Comparison of ENCODE assay signal across 13 cellular contexts in genomic region chr6:6452002-6452401, GRCh38.
A peak's percentile ranks its signal among the peaks of the same experiment; 100 is the strongest.
DNase-seq lines count a peak whose midpoint lies in the region; ATAC-seq and TF ChIP-seq lines count a peak whose summit lies in the region.
"Had no signal": no experiment of that assay in that cellular context is flagged by ENCODE, and none has a peak within 500 bp of the region (broad histone marks: within the 10 kb centered on the region; RNA-seq: fewer than 3 reads in every experiment).

No MANE protein-coding gene starts in this region.

- H3K4me3 ChIP-seq in endodermal cell (ENCODE audit: low read length) = no peak overlapping the region
- no peak overlapping the region for H3K4me3 ChIP-seq in heart left ventricle
- H3K4me3 ChIP-seq in right cardiac atrium (ENCODE audit: low read length) = no peak overlapping the region
- H3K4me3 ChIP-seq in aorta (ENCODE audit: low read length in 2 of 2) = no peak overlapping the region
- no peak overlapping the region for H3K4me3 ChIP-seq in hepatocyte
- H3K4me3 ChIP-seq: A549, GM12878 had no signal

- no peak overlapping the region for H3K27ac Mint-ChIP-seq in endodermal cell
- H3K27ac Mint-ChIP-seq: CD4-positive, alpha-beta memory T cell had no signal

- H3K4me2 ChIP-seq in hepatocyte = no peak overlapping the region
- H3K4me2 ChIP-seq: A549 had no signal

- H3K36me3 ChIP-seq in endodermal cell (ENCODE audit: control insufficient read depth, insufficient read depth, low read length) (no peaks in the 10 kb centered on the region), heart left ventricle (no peaks in the 10 kb centered on the region), aorta (ENCODE audit: control insufficient read depth in 1 of 2, insufficient read depth in 2 of 2, low read length in 1 of 2) (no peaks in the 10 kb centered on the region), hepatocyte (replicated peaks; ENCODE audit: insufficient read depth, low read depth) (no peaks in the 10 kb centered on the region)
- H3K36me3 ChIP-seq: BE2C had no signal

- no peaks in the 10 kb centered on the region for H3K9me2 ChIP-seq in hepatocyte (replicated peaks; ENCODE audit: insufficient read depth)

- no peak overlapping the region for H2AFZ ChIP-seq in hepatocyte

- no peaks in the 10 kb centered on the region for H3K36me3 Mint-ChIP-seq in endodermal cell (ENCODE audit: low read depth)
- H3K36me3 Mint-ChIP-seq: CD4-positive, alpha-beta memory T cell had no signal

- no peak overlapping the region for H3K27ac ChIP-seq in endodermal cell (ENCODE audit: low read depth, low read length)
- H3K27ac ChIP-seq in heart left ventricle = peak overlapping the region in 2 of 12 donors; percentile 13 to 46
- H3K27ac ChIP-seq in right cardiac atrium (ENCODE audit: low read length) = no peak overlapping the region
- H3K27ac ChIP-seq in aorta (ENCODE audit: low read depth in 1 of 2, low read length in 2 of 2) = no peak overlapping the region
- no peak overlapping the region for H3K27ac ChIP-seq in hepatocyte
- H3K27ac ChIP-seq: A549, C4-2B had no signal

- no peaks in the 10 kb centered on the region for H4K20me1 ChIP-seq in hepatocyte (ENCODE audit: insufficient read depth, poor library complexity, severe bottlenecking)

- ATAC-seq in heart left ventricle (peak; percentile 85 to 94 (median 92)), right cardiac atrium (peak; percentile 88 to 95), aorta (ENCODE audit: low FRiP score) (peak; percentile 27), HG03520 (IDR thresholded peaks at IDR 0.05; ENCODE audit: unreplicated experiment) (no peak)
- ATAC-seq: A549, GM12878, HCT116 had no signal

- DNase-seq in endodermal cell (peak; percentile 52), heart left ventricle (peak in 3 of 5 donors; percentile 25 to 36 (median 26)), right cardiac atrium (peak; percentile 38 to 73 (median 62)), aorta (no peak), hepatocyte (ENCODE audit: low spot score) (no peak)
- DNase-seq: BE2C; CD4-positive, alpha-beta memory T cell; DMS79 had no signal

- 61 to 80% methylated on average over 1 to 2 of the region's 2 CpGs for WGBS in endodermal cell (ENCODE audit: insufficient coverage in 1 of 2, insufficient read length in 1 of 2), 2 experiments
- WGBS in heart left ventricle, 4 donors = 0 to 27% (median 4%) methylated on average over 2 of the region's 2 CpGs
- WGBS in right cardiac atrium = 11% methylated on average over 2 of the region's 2 CpGs
- 3 to 4% methylated on average over 2 of the region's 2 CpGs for WGBS in aorta, 2 donors
- WGBS in hepatocyte (ENCODE audit: low lambda C conversion rate, missing lambda C conversion rate) = 48% methylated on average over 2 of the region's 2 CpGs

- TF ChIP-seq POLR2A in heart left ventricle (IDR thresholded peaks at IDR 0.05) = no peak

- no peaks in the 10 kb centered on the region for H3K9me3 Mint-ChIP-seq in endodermal cell

- H3K27me3 ChIP-seq in endodermal cell (ENCODE audit: control insufficient read depth, insufficient read depth, low read length, poor library complexity, severe bottlenecking) (no peaks in the 10 kb centered on the region), heart left ventricle (no peaks in the 10 kb centered on the region), right cardiac atrium (ENCODE audit: control insufficient read depth, insufficient read depth) (no peaks in the 10 kb centered on the region), aorta (ENCODE audit: control insufficient read depth in 1 of 2, insufficient read depth in 2 of 2, low read length in 1 of 2) (no peaks in the 10 kb centered on the region), hepatocyte (peaks cover 6% of the 10 kb centered on the region)
- H3K27me3 ChIP-seq: BE2C had no signal

- H3K4me3 Mint-ChIP-seq in endodermal cell = no peak overlapping the region
- H3K4me3 Mint-ChIP-seq: CD4-positive, alpha-beta memory T cell had no signal

- H3K27me3 Mint-ChIP-seq in endodermal cell (ENCODE audit: insufficient read depth) = peaks cover 2% of the 10 kb centered on the region

- intact Hi-C loops in heart left ventricle (cut with DNase I) = loop anchor here in 1 of 10 donors (5.0 kb wide), 1 partner anchor 135 kb away; no protein-coding TSS in a partner anchor
- intact Hi-C loops in right cardiac atrium (cut with DNase I) = no loop called here
- intact Hi-C loops in aorta (cut with DNase I) = no loop called here

- H3K9ac ChIP-seq in endodermal cell (ENCODE audit: extremely low read depth, low read length, poor library complexity, severe bottlenecking) = no peak overlapping the region

- TF ChIP-seq CTCF in endodermal cell (conservative IDR thresholded peaks at IDR 0.05) (no peak), heart left ventricle (IDR thresholded peaks at IDR 0.05) (no peak), hepatocyte (IDR thresholded peaks at IDR 0.05; ENCODE audit: poor library complexity) (no peak)

- H3K4me1 ChIP-seq in endodermal cell (ENCODE audit: control insufficient read depth, insufficient read depth, low read length) = no peaks in the 10 kb centered on the region
- H3K4me1 ChIP-seq in heart left ventricle = peaks cover 0 to 20% (median 6%) of the 10 kb centered on the region in 12 donors
- H3K4me1 ChIP-seq in right cardiac atrium (ENCODE audit: control insufficient read depth, insufficient read depth, low read length) = peaks cover 8% of the 10 kb centered on the region
- no peaks in the 10 kb centered on the region for H3K4me1 ChIP-seq in aorta (ENCODE audit: control insufficient read depth in 1 of 2, insufficient read depth in 2 of 2, low read length in 2 of 2)
- no peaks in the 10 kb centered on the region for H3K4me1 ChIP-seq in hepatocyte (ENCODE audit: insufficient read depth)
- H3K4me1 ChIP-seq: A549, BE2C had no signal

- no peaks in the 10 kb centered on the region for H3K79me2 ChIP-seq in hepatocyte

- no peaks in the 10 kb centered on the region for H3K4me1 Mint-ChIP-seq in endodermal cell
- H3K4me1 Mint-ChIP-seq: CD4-positive, alpha-beta memory T cell had no signal

- H3K9me3 ChIP-seq in endodermal cell (ENCODE audit: control insufficient read depth, low read length) (no peaks in the 10 kb centered on the region), heart left ventricle (no peaks in the 10 kb centered on the region), right cardiac atrium (ENCODE audit: control insufficient read depth, low read length) (no peaks in the 10 kb centered on the region), aorta (ENCODE audit: control insufficient read depth, low read length) (no peaks in the 10 kb centered on the region), hepatocyte (ENCODE audit: low read depth) (no peaks in the 10 kb centered on the region)
- H3K9me3 ChIP-seq: A549, BE2C had no signal

Comparison
In these comparisons a context has a peak if more than half of its experiments do, and no peak if none do; other contexts are left out.
1. DNase-seq: peak in endodermal cell (single experiment), heart left ventricle (3 of 5) and right cardiac atrium (3 of 3); none in aorta (0 of 2) and hepatocyte (single experiment).